Comparison of ENCODE assay signal across 21 cellular contexts in genomic region chr14:85037411-85037810, GRCh38.
DNase-seq lines count a peak whose midpoint lies in the region; ATAC-seq and TF ChIP-seq lines count a peak whose summit lies in the region.
"Had no signal": no experiment of that assay in that cellular context is flagged by ENCODE, and none has a peak within 500 bp of the region (broad histone marks: within the 10 kb centered on the region; RNA-seq: fewer than 3 reads in every experiment).

No MANE protein-coding gene starts in this region.

- WGBS in mammary epithelial cell (ENCODE audit: low coverage, missing lambda C conversion rate): 39% methylated on average over 2 of the region's 2 CpGs

- TF ChIP-seq POLR2A in breast epithelium (IDR thresholded peaks at IDR 0.05): no peak

- intact Hi-C loops in mammary epithelial cell (cut with micrococcal nuclease) (no loop called here), breast epithelium (cut with DNase I; ENCODE audit: low total_unique reads) (no loop called here), PC-3 (cut with micrococcal nuclease) (no loop called here)

- TF ChIP-seq CTCF in mammary epithelial cell (conservative IDR thresholded peaks at IDR 0.05 in 1 of 2, IDR thresholded peaks at IDR 0.05 in 1 of 2; ENCODE audit: extremely low read depth in 1 of 2, insufficient read depth in 1 of 2, low read depth in 1 of 2, low read length in 2 of 2) (no peak), breast epithelium (IDR thresholded peaks at IDR 0.05) (no peak), PC-3 (conservative IDR thresholded peaks at IDR 0.05; ENCODE audit: low read depth, low read length) (no peak), epithelial cell of esophagus (IDR thresholded peaks at IDR 0.05; ENCODE audit: insufficient read depth, low read depth, low read length, missing control alignments) (no peak)

- H3K9me3 ChIP-seq in mammary epithelial cell (replicated peaks; ENCODE audit: insufficient read depth, low read length) (no peaks in the 10 kb centered on the region), breast epithelium (no peaks in the 10 kb centered on the region), PC-3 (ENCODE audit: low read length) (peaks cover 8% of the 10 kb centered on the region; the same call in 1 of the 2 replicates), T-helper 17 cell (ENCODE audit: control insufficient read depth, low read length, poor library complexity, severe bottlenecking) (peaks cover 2% of the 10 kb centered on the region)
- H3K9me3 ChIP-seq: BLaER1, Caco-2, HAP-1 had no signal

- BruUV-seq in mammary epithelial cell (replicated peaks; lab: Mats Ljungman, UMichigan) (no TSS peak), PC-3 (replicated peaks; lab: Mats Ljungman, UMichigan) (no TSS peak)

- H3F3A ChIP-seq in PC-3 (ENCODE audit: low read length, unreplicated experiment): no peaks in the 10 kb centered on the region

- H2AFZ ChIP-seq in mammary epithelial cell (ENCODE audit: low read depth, low read length): no peak overlapping the region
- no peak overlapping the region for H2AFZ ChIP-seq in PC-3 (ENCODE audit: low read length)
- H2AFZ ChIP-seq: GM23338 had no signal

- in situ Hi-C loops in mammary epithelial cell (cut with MboI; ENCODE audit: low sequenced_read_pairs in 2 of 2): no loop called here

- no peak overlapping the region for H3K27ac ChIP-seq in mammary epithelial cell (ENCODE audit: insufficient read depth, low read depth, low read length)
- no peak overlapping the region for H3K27ac ChIP-seq in breast epithelium
- no peak overlapping the region for H3K27ac ChIP-seq in PC-3 (ENCODE audit: low read length)
- H3K27ac ChIP-seq: 22Rv1, BLaER1, C4-2B had no signal

- H3K4me2 ChIP-seq in mammary epithelial cell (ENCODE audit: insufficient read depth, low read depth, low read length) (no peak overlapping the region), PC-3 (ENCODE audit: low read length) (no peak overlapping the region)
- H3K4me2 ChIP-seq: BLaER1, GM23338 had no signal

- H3K27me3 Mint-ChIP-seq in T-helper 17 cell: no peaks in the 10 kb centered on the region
- no peaks in the 10 kb centered on the region for H3K27me3 Mint-ChIP-seq in activated naive CD8-positive, alpha-beta T cell treated with anti-CD3 and anti-CD28 coated beads, Interleukin-2, amount 50 U/mL, for 24 hours
- H3K27me3 Mint-ChIP-seq: B cell; CD4-positive, CD25-positive, alpha-beta regulatory T cell had no signal

- dilution Hi-C loops in mammary epithelial cell (cut with HindIII; ENCODE audit: low sequenced_read_pairs): no loop called here

- CTCF ChIA-PET in mammary epithelial cell (lab: Charles Lee; ENCODE audit: low non-redundant PET) (no interaction called here), PC-3 (lab: Charles Lee) (no interaction called here)

- no peaks in the 10 kb centered on the region for H3K4me1 Mint-ChIP-seq in T-helper 17 cell
- H3K4me1 Mint-ChIP-seq in activated naive CD8-positive, alpha-beta T cell treated with anti-CD3 and anti-CD28 coated beads, Interleukin-2, amount 50 U/mL, for 24 hours: no peaks in the 10 kb centered on the region
- H3K4me1 Mint-ChIP-seq: B cell; CD4-positive, CD25-positive, alpha-beta regulatory T cell had no signal

- H3K4me3 Mint-ChIP-seq in T-helper 17 cell: no peak overlapping the region
- H3K4me3 Mint-ChIP-seq in activated naive CD8-positive, alpha-beta T cell treated with anti-CD3 and anti-CD28 coated beads, Interleukin-2, amount 50 U/mL, for 24 hours: no peak overlapping the region
- H3K4me3 Mint-ChIP-seq: B cell; CD4-positive, CD25-positive, alpha-beta regulatory T cell; CD8-positive, alpha-beta T cell; GM23338; HFFc6 had no signal

- H3K4me1 ChIP-seq in mammary epithelial cell (ENCODE audit: insufficient read depth, low read length) (no peaks in the 10 kb centered on the region), breast epithelium (no peaks in the 10 kb centered on the region), PC-3 (ENCODE audit: insufficient read depth, low read length) (no peaks in the 10 kb centered on the region)
- H3K4me1 ChIP-seq: Caco-2 had no signal

- H3K27me3 ChIP-seq in mammary epithelial cell (ENCODE audit: insufficient read depth, low read length): no peaks in the 10 kb centered on the region
- H3K27me3 ChIP-seq in breast epithelium: no peaks in the 10 kb centered on the region
- no peaks in the 10 kb centered on the region for H3K27me3 ChIP-seq in PC-3 (ENCODE audit: low read length)
- H3K27me3 ChIP-seq: BLaER1 had no signal

- POLR2A ChIA-PET in PC-3 (lab: Charles Lee; ENCODE audit: unreplicated experiment): no interaction called here

- H3K9me2 ChIP-seq in PC-3 (replicated peaks; ENCODE audit: low read length): no peaks in the 10 kb centered on the region

- no peaks in the 10 kb centered on the region for H3K36me3 Mint-ChIP-seq in T-helper 17 cell (ENCODE audit: low read depth)
- no peaks in the 10 kb centered on the region for H3K36me3 Mint-ChIP-seq in activated naive CD8-positive, alpha-beta T cell treated with anti-CD3 and anti-CD28 coated beads, Interleukin-2, amount 50 U/mL, for 24 hours (ENCODE audit: low read depth)
- H3K36me3 Mint-ChIP-seq: CD4-positive, CD25-positive, alpha-beta regulatory T cell; CD8-positive, alpha-beta T cell had no signal

- H3K27ac Mint-ChIP-seq in T-helper 17 cell: no peak overlapping the region
- no peak overlapping the region for H3K27ac Mint-ChIP-seq in activated naive CD8-positive, alpha-beta T cell treated with anti-CD3 and anti-CD28 coated beads, Interleukin-2, amount 50 U/mL, for 24 hours
- H3K27ac Mint-ChIP-seq: B cell; CD4-positive, CD25-positive, alpha-beta regulatory T cell; CD8-positive, alpha-beta T cell; GM23338; HFFc6 had no signal

- H3K36me3 ChIP-seq in mammary epithelial cell (ENCODE audit: insufficient read depth, low read length): no peaks in the 10 kb centered on the region
- H3K36me3 ChIP-seq in breast epithelium: no peaks in the 10 kb centered on the region
- H3K36me3 ChIP-seq in PC-3 (ENCODE audit: low read depth, low read length): no peaks in the 10 kb centered on the region
- H3K36me3 ChIP-seq: BLaER1, HAP-1 had no signal

- H3K79me2 ChIP-seq in mammary epithelial cell (ENCODE audit: insufficient read depth, low read length): no peaks in the 10 kb centered on the region
- no peaks in the 10 kb centered on the region for H3K79me2 ChIP-seq in PC-3 (ENCODE audit: low read length)

- H3K4me3 ChIP-seq in mammary epithelial cell (replicated peaks in 1 of 3; ENCODE audit: insufficient read depth in 1 of 3, low read depth in 2 of 3, low read length in 3 of 3) (no peak overlapping the region), breast epithelium (no peak overlapping the region), PC-3 (ENCODE audit: low read length) (no peak overlapping the region), epithelial cell of esophagus (ENCODE audit: low read length) (no peak overlapping the region)
- H3K4me3 ChIP-seq: BLaER1, GM12878, GM23338, HAP-1 had no signal

- DNase-seq in mammary epithelial cell (peak; percentile 25), breast epithelium (ENCODE audit: low spot score in 2 of 2) (no peak), PC-3 (peak; percentile 66), epithelial cell of esophagus (ENCODE audit: low read depth) (peak; percentile 7), T-helper 17 cell (no peak)
- no peak for DNase-seq in activated naive CD8-positive, alpha-beta T cell treated with anti-CD3 and anti-CD28 coated beads, Interleukin-2, amount 50 U/mL, for 24 hours
- DNase-seq: Caco-2; CD4-positive, CD25-positive, alpha-beta regulatory T cell; CD8-positive, alpha-beta T cell; DMS153; DND-41; GDM1; HFFc6 had no signal

- ATAC-seq in PC-3: no peak
- no peak for ATAC-seq in T-helper 17 cell
- no peak for ATAC-seq in activated naive CD8-positive, alpha-beta T cell treated with anti-CD3 and anti-CD28 coated beads, Interleukin-2, amount 50 U/mL, for 24 hours
- ATAC-seq in GM19351 (IDR thresholded peaks at IDR 0.05; ENCODE audit: unreplicated experiment): no peak
- ATAC-seq: CD8-positive, alpha-beta T cell; GM12878; GM23338 had no signal

- no peak overlapping the region for H3K9ac ChIP-seq in mammary epithelial cell (ENCODE audit: insufficient read depth, low read length)
- H3K9ac ChIP-seq in PC-3 (ENCODE audit: low read length): no peak overlapping the region
- H3K9ac ChIP-seq: BLaER1 had no signal

- H3K9me3 Mint-ChIP-seq in activated naive CD8-positive, alpha-beta T cell treated with anti-CD3 and anti-CD28 coated beads, Interleukin-2, amount 50 U/mL, for 24 hours: peaks cover 4% of the 10 kb centered on the region
- H3K9me3 Mint-ChIP-seq: GM23338, HFFc6 had no signal

- H4K20me1 ChIP-seq in mammary epithelial cell (ENCODE audit: insufficient read depth, low read length) (no peaks in the 10 kb centered on the region), PC-3 (ENCODE audit: low read length) (no peaks in the 10 kb centered on the region)
- H4K20me1 ChIP-seq: BLaER1 had no signal

Comparison
In these comparisons a context has a peak if more than half of its experiments do, and no peak if none do; other contexts are left out.
1. DNase-seq: peak in mammary epithelial cell (single experiment), PC-3 (single experiment) and epithelial cell of esophagus (single experiment); none in breast epithelium (0 of 2), T-helper 17 cell (0 of 3) and activated naive CD8-positive, alpha-beta T cell treated with anti-CD3 and anti-CD28 coated beads, Interleukin-2, amount 50 U/mL, for 24 hours (single experiment).